13 cellular contexts compared by ENCODE assay signal in the genomic region with DNA sequence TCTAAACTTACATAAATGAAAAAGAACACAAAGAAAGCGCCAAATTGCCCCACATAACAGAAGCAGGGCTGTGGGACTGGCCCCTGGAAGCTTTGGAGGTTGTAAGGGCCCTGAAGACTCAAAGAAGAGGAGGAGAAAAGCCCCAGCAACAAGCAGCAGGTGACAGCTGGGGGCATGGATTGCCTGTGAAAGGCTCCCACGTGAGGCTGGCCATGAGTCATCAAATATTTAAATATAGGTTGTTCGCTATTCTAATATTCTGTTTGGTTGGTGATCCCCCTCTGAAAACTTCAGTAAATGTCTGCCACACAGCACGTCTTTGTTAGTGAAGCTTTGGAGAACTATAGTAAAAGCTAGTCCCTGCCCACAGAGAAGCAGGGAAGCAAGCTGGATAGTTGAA.
DNase-seq lines count a peak whose midpoint lies in the region; ATAC-seq lines count a peak whose summit lies in the region.
"Had no signal": no experiment of that assay in that cellular context is flagged by ENCODE, and none has a peak within 500 bp of the region (broad histone marks: within the 10 kb centered on the region; RNA-seq: fewer than 3 reads in every experiment).

No MANE protein-coding gene starts in this region.

- 0 out of 2 replicates have a peak, but pooled peaks cover 3% of the 10 kb centered on the region for H3K9me3 ChIP-seq in SJCRH30 (replicated peaks)
- H3K9me3 ChIP-seq: upper lobe of right lung had no signal

- peak; percentile 26 for ATAC-seq in GM19468 (IDR thresholded peaks at IDR 0.05; ENCODE audit: extremely low read depth, unreplicated experiment)
- peak; percentile 78 for ATAC-seq in HG03095 (IDR thresholded peaks at IDR 0.05; ENCODE audit: unreplicated experiment)
- ATAC-seq: esophagus mucosa, upper lobe of right lung had no signal

- H3K4me3 ChIP-seq in SJCRH30: no peak overlapping the region
- H3K4me3 ChIP-seq: BLaER1 treated with 17β-estradiol and CSF1 and Interleukin-3, amounts not matched to agents 10 nM and 100 nM; lung; upper lobe of right lung had no signal

- H3K27ac ChIP-seq in SJCRH30: peak overlapping the region; percentile 45
- H3K27ac ChIP-seq: BLaER1 treated with 17β-estradiol and CSF1 and Interleukin-3, amounts not matched to agents 10 nM and 100 nM; upper lobe of right lung had no signal

- H3K4me1 ChIP-seq in SJCRH30: peaks cover 26% of the 10 kb centered on the region
- H3K4me1 ChIP-seq: upper lobe of right lung had no signal

- H3K36me3 ChIP-seq in SJCRH30: no peaks in the 10 kb centered on the region
- H3K36me3 ChIP-seq: BLaER1 treated with 17β-estradiol and CSF1 and Interleukin-3, amounts not matched to agents 10 nM and 100 nM; upper lobe of right lung had no signal

- H3K27me3 ChIP-seq in SJCRH30: no peaks in the 10 kb centered on the region
- H3K27me3 ChIP-seq: BLaER1 treated with 17β-estradiol and CSF1 and Interleukin-3, amounts not matched to agents 10 nM and 100 nM; upper lobe of right lung had no signal

- peak; percentile 36 for DNase-seq in Daoy (ENCODE audit: low read depth)
- DNase-seq in SJCRH30: peak; percentile 54 to 68
- DNase-seq in MV-4-11 (lab: John Stamatoyannopoulos, UW): no peak
- no peak for DNase-seq in GM19238 (ENCODE audit: insufficient read length, low spot score)
- no peak for DNase-seq in NCI-H1105 treated with DMSO at 0.1 percent for 48 hours (lab: John Stamatoyannopoulos, UW)
- no peak for DNase-seq in H4 (ENCODE audit: low spot score)
- DNase-seq: stimulated activated CD4-positive, alpha-beta T cell treated with anti-CD3 and anti-CD28 coated beads, Interleukin-1b, Interleukin-23, amount 100 ng/mL, for 48 hours; upper lobe of right lung had no signal

Comparison
In these comparisons a context has a peak if more than half of its experiments do, and no peak if none do; other contexts are left out.
1. DNase-seq: peak in Daoy (single experiment) and SJCRH30 (2 of 2); none in MV-4-11 (single experiment), GM19238 (single experiment), NCI-H1105 treated with DMSO at 0.1 percent for 48 hours (single experiment) and H4 (single experiment).